ENCODE assay signal across 23 cellular contexts in genomic region chr21:45516071-45516670, GRCh38. TPM values are rescaled to one million over a fixed set of nuclear protein-coding genes. Genes with fewer than 3 reads are reported as not detected.
DNase-seq lines count a peak whose midpoint lies in the region; ATAC-seq and TF ChIP-seq lines count a peak whose summit lies in the region.
"Had no signal": no experiment of that assay in that cellular context is flagged by ENCODE, and none has a peak within 500 bp of the region (broad histone marks: within the 10 kb centered on the region; RNA-seq: fewer than 3 reads in every experiment).

No MANE protein-coding gene starts in this region.

- peak overlapping the region; percentile 93 for H3K27ac ChIP-seq in neutrophil
- H3K27ac ChIP-seq: transverse colon, WERI-Rb-1 had no signal

- peak; percentile 45 for DNase-seq in natural killer cell treated with Interleukin-12 subunit alpha and Interleukin-12 subunit beta and Interleukin-15 and Interleukin-18, amount 100 ng/mL, for 72 hours (ENCODE audit: low spot score)
- DNase-seq in natural killer cell = no peak
- DNase-seq in left ventricle myocardium superior = peak; percentile 24
- no peak for DNase-seq in activated CD4-positive, alpha-beta T cell treated with anti-CD3 and anti-CD28 coated beads, Interleukin-2, amount 10 ng/mL, durations not matched to agents 24 days and 14 days
- DNase-seq in activated CD8-positive, alpha-beta memory T cell treated with anti-CD3 and anti-CD28 coated beads, Interleukin-2, amount 50 U/mL, for 4 hours = no peak
- DNase-seq in stimulated activated CD4-positive, alpha-beta T cell treated with anti-CD3 and anti-CD28 coated beads, Interleukin-12 subunit alpha, Interleukin-12 subunit beta, amount 100 ng/mL, for 4 hours = no peak
- DNase-seq in activated naive CD4-positive, alpha-beta T cell treated with anti-CD3 and anti-CD28 coated beads for 36 hours = no peak
- DNase-seq: activated effector memory CD4-positive, alpha-beta T cell treated with anti-CD3 and anti-CD28 coated beads, Interleukin-2, amount 50 U/mL, for 16 hours; Calu3; cortex of kidney; midbrain; NCI-H1417 treated with DMSO at 0.1 percent for 48 hours; nephron progenitor cell; NK-92 treated with Interleukin-12 subunit alpha and Interleukin-12 subunit beta, amount 100 ng/mL, for 24 hours; stimulated activated naive CD8-positive, alpha-beta T cell treated with anti-CD3 and anti-CD28 coated beads, Interleukin-15, amount 100 ng/mL, for 72 hours; transverse colon; WERI-Rb-1 had no signal

- H3K4me1 Mint-ChIP-seq in natural killer cell treated with Interleukin-12 subunit alpha and Interleukin-12 subunit beta and Interleukin-15 and Interleukin-18, amount 100 ng/mL, for 72 hours (ENCODE audit: low read depth in 2 of 2) = peaks cover 4 to 14% of the 10 kb centered on the region in 2 donors
- H3K4me1 Mint-ChIP-seq in natural killer cell = no peaks in the 10 kb centered on the region
- peaks cover 14% of the 10 kb centered on the region for H3K4me1 Mint-ChIP-seq in activated CD4-positive, alpha-beta T cell treated with anti-CD3 and anti-CD28 coated beads, Interleukin-2, amount 10 ng/mL, durations not matched to agents 24 days and 14 days
- peaks cover 16% of the 10 kb centered on the region for H3K4me1 Mint-ChIP-seq in activated naive CD4-positive, alpha-beta T cell treated with anti-CD3 and anti-CD28 coated beads for 36 hours (ENCODE audit: low read depth)
- H3K4me1 Mint-ChIP-seq: B cell, GM23338, nephron progenitor cell had no signal

- TF ChIP-seq CTCF in natural killer cell (IDR thresholded peaks at IDR 0.05) = no peak
- TF ChIP-seq CTCF in neutrophil (IDR thresholded peaks at IDR 0.05) = no peak

- H3K36me3 Mint-ChIP-seq in natural killer cell treated with Interleukin-12 subunit alpha and Interleukin-12 subunit beta and Interleukin-15 and Interleukin-18, amount 100 ng/mL, for 72 hours = peaks cover 36% of the 10 kb centered on the region
- H3K36me3 Mint-ChIP-seq in natural killer cell = peaks cover 28% of the 10 kb centered on the region
- peaks cover 54% of the 10 kb centered on the region for H3K36me3 Mint-ChIP-seq in activated CD4-positive, alpha-beta T cell treated with anti-CD3 and anti-CD28 coated beads, Interleukin-2, amount 10 ng/mL, durations not matched to agents 24 days and 14 days (ENCODE audit: low read depth)
- H3K36me3 Mint-ChIP-seq in activated naive CD4-positive, alpha-beta T cell treated with anti-CD3 and anti-CD28 coated beads for 36 hours (ENCODE audit: low read depth) = peaks cover 44% of the 10 kb centered on the region

- H3K4me3 ChIP-seq in neutrophil (ENCODE audit: low read depth in 1 of 2, low read length in 1 of 2) = peak overlapping the region; percentile 57 to 63
- H3K4me3 ChIP-seq: breast epithelium, GM23338, transverse colon had no signal

- peaks cover 63% of the 10 kb centered on the region for H3K36me3 ChIP-seq in neutrophil
- H3K36me3 ChIP-seq: breast epithelium had no signal

- H3K9me3 ChIP-seq in neutrophil = no peaks in the 10 kb centered on the region

- ATAC-seq in natural killer cell treated with Interleukin-12 subunit alpha and Interleukin-12 subunit beta and Interleukin-15 and Interleukin-18, amount 100 ng/mL, for 72 hours = no peak
- ATAC-seq in natural killer cell (no peak), left ventricle myocardium superior (no peak)
- ATAC-seq: SK-N-SH treated with all-trans-retinoic acid at 6 μM for 48 hours; stimulated activated naive CD8-positive, alpha-beta T cell treated with anti-CD3 and anti-CD28 coated beads, Interleukin-15, amount 100 ng/mL, for 72 hours had no signal

- no peak overlapping the region for H3K27ac Mint-ChIP-seq in natural killer cell treated with Interleukin-12 subunit alpha and Interleukin-12 subunit beta and Interleukin-15 and Interleukin-18, amount 100 ng/mL, for 72 hours
- no peak overlapping the region for H3K27ac Mint-ChIP-seq in natural killer cell
- no peak overlapping the region for H3K27ac Mint-ChIP-seq in activated CD4-positive, alpha-beta T cell treated with anti-CD3 and anti-CD28 coated beads, Interleukin-2, amount 10 ng/mL, durations not matched to agents 24 days and 14 days
- H3K27ac Mint-ChIP-seq in activated naive CD4-positive, alpha-beta T cell treated with anti-CD3 and anti-CD28 coated beads for 36 hours = no peak overlapping the region
- H3K27ac Mint-ChIP-seq: B cell, GM23338, nephron progenitor cell, progenitor cell of endocrine pancreas had no signal

- peaks cover 89 to 94% of the 10 kb centered on the region in 2 experiments for H3K4me1 ChIP-seq in neutrophil (ENCODE audit: control insufficient read depth in 1 of 2, insufficient read depth in 1 of 2, low read depth in 1 of 2, low read length in 1 of 2)

- H3K27me3 Mint-ChIP-seq in natural killer cell treated with Interleukin-12 subunit alpha and Interleukin-12 subunit beta and Interleukin-15 and Interleukin-18, amount 100 ng/mL, for 72 hours = no peaks in the 10 kb centered on the region
- no peaks in the 10 kb centered on the region for H3K27me3 Mint-ChIP-seq in natural killer cell (ENCODE audit: low read depth in 2 of 2)
- no peaks in the 10 kb centered on the region for H3K27me3 Mint-ChIP-seq in activated CD4-positive, alpha-beta T cell treated with anti-CD3 and anti-CD28 coated beads, Interleukin-2, amount 10 ng/mL, durations not matched to agents 24 days and 14 days
- H3K27me3 Mint-ChIP-seq in activated naive CD4-positive, alpha-beta T cell treated with anti-CD3 and anti-CD28 coated beads for 36 hours (ENCODE audit: low read depth) = no peaks in the 10 kb centered on the region
- H3K27me3 Mint-ChIP-seq: B cell; progenitor cell of endocrine pancreas; stimulated activated naive CD8-positive, alpha-beta T cell treated with anti-CD3 and anti-CD28 coated beads, Interleukin-15, amount 100 ng/mL, for 72 hours had no signal

- peaks cover 15% of the 10 kb centered on the region for H3K9me3 Mint-ChIP-seq in natural killer cell treated with Interleukin-12 subunit alpha and Interleukin-12 subunit beta and Interleukin-15 and Interleukin-18, amount 100 ng/mL, for 72 hours
- peaks cover 12 to 14% of the 10 kb centered on the region in 2 donors for H3K9me3 Mint-ChIP-seq in natural killer cell
- peaks cover 19% of the 10 kb centered on the region for H3K9me3 Mint-ChIP-seq in activated CD4-positive, alpha-beta T cell treated with anti-CD3 and anti-CD28 coated beads, Interleukin-2, amount 10 ng/mL, durations not matched to agents 24 days and 14 days
- peaks cover 34% of the 10 kb centered on the region for H3K9me3 Mint-ChIP-seq in activated naive CD4-positive, alpha-beta T cell treated with anti-CD3 and anti-CD28 coated beads for 36 hours

- CTCF ChIA-PET in activated naive CD4-positive, alpha-beta T cell treated with anti-CD3 and anti-CD28 coated beads for 36 hours (lab: Charles Lee) = no interaction called here

- intact Hi-C loops in natural killer cell (cut with micrococcal nuclease) = no loop called here
- intact Hi-C loops in left ventricle myocardium superior (cut with micrococcal nuclease) = no loop called here
- intact Hi-C loops in activated CD4-positive, alpha-beta T cell treated with anti-CD3 and anti-CD28 coated beads, Interleukin-2, amount 10 ng/mL, durations not matched to agents 24 days and 14 days (cut with micrococcal nuclease) = no loop called here
- intact Hi-C loops in activated naive CD4-positive, alpha-beta T cell treated with anti-CD3 and anti-CD28 coated beads for 36 hours (cut with micrococcal nuclease) = no loop called here

- no peak overlapping the region for H3K4me3 Mint-ChIP-seq in natural killer cell treated with Interleukin-12 subunit alpha and Interleukin-12 subunit beta and Interleukin-15 and Interleukin-18, amount 100 ng/mL, for 72 hours
- no peak overlapping the region for H3K4me3 Mint-ChIP-seq in natural killer cell
- no peak overlapping the region for H3K4me3 Mint-ChIP-seq in activated CD4-positive, alpha-beta T cell treated with anti-CD3 and anti-CD28 coated beads, Interleukin-2, amount 10 ng/mL, durations not matched to agents 24 days and 14 days
- no peak overlapping the region for H3K4me3 Mint-ChIP-seq in activated naive CD4-positive, alpha-beta T cell treated with anti-CD3 and anti-CD28 coated beads for 36 hours
- H3K4me3 Mint-ChIP-seq: B cell, GM23338, nephron progenitor cell had no signal

- no peaks in the 10 kb centered on the region for H3K27me3 ChIP-seq in neutrophil
- H3K27me3 ChIP-seq: breast epithelium, transverse colon had no signal

RNA-seq across cellular contexts. Expression of gene SLC19A1, which starts 26.1 kb away (rescaled TPM):
- 100 to 1,000 TPM in 1 of 2 donors, 10 to 100 TPM in 1; 23.3 to 110 TPM for total RNA-seq in natural killer cell treated with Interleukin-12 subunit alpha and Interleukin-12 subunit beta and Interleukin-15 and Interleukin-18, amount 100 ng/mL, for 72 hours
- 1 to 10 TPM; 2.5 to 9.0 (median 4.9) TPM for total RNA-seq in natural killer cell
- 7.6 TPM for total RNA-seq in left ventricle myocardium superior
- 100 and 102 TPM in 2 replicates for total RNA-seq in activated CD4-positive, alpha-beta T cell treated with anti-CD3 and anti-CD28 coated beads, Interleukin-2, amount 10 ng/mL, durations not matched to agents 24 days and 14 days
- 10 to 100 TPM; 32.2 to 33.0 TPM for total RNA-seq in activated naive CD4-positive, alpha-beta T cell treated with anti-CD3 and anti-CD28 coated beads for 36 hours

Comparison
In these comparisons a context has a peak if more than half of its experiments do, and no peak if none do; other contexts are left out.
1. DNase-seq: peak in natural killer cell treated with Interleukin-12 subunit alpha and Interleukin-12 subunit beta and Interleukin-15 and Interleukin-18, amount 100 ng/mL, for 72 hours (single experiment) and left ventricle myocardium superior (single experiment); none in natural killer cell (single experiment), activated CD4-positive, alpha-beta T cell treated with anti-CD3 and anti-CD28 coated beads, Interleukin-2, amount 10 ng/mL, durations not matched to agents 24 days and 14 days (single experiment), activated CD8-positive, alpha-beta memory T cell treated with anti-CD3 and anti-CD28 coated beads, Interleukin-2, amount 50 U/mL, for 4 hours (single experiment), stimulated activated CD4-positive, alpha-beta T cell treated with anti-CD3 and anti-CD28 coated beads, Interleukin-12 subunit alpha, Interleukin-12 subunit beta, amount 100 ng/mL, for 4 hours (single experiment) and activated naive CD4-positive, alpha-beta T cell treated with anti-CD3 and anti-CD28 coated beads for 36 hours (single experiment).